In the genomic region with DNA sequence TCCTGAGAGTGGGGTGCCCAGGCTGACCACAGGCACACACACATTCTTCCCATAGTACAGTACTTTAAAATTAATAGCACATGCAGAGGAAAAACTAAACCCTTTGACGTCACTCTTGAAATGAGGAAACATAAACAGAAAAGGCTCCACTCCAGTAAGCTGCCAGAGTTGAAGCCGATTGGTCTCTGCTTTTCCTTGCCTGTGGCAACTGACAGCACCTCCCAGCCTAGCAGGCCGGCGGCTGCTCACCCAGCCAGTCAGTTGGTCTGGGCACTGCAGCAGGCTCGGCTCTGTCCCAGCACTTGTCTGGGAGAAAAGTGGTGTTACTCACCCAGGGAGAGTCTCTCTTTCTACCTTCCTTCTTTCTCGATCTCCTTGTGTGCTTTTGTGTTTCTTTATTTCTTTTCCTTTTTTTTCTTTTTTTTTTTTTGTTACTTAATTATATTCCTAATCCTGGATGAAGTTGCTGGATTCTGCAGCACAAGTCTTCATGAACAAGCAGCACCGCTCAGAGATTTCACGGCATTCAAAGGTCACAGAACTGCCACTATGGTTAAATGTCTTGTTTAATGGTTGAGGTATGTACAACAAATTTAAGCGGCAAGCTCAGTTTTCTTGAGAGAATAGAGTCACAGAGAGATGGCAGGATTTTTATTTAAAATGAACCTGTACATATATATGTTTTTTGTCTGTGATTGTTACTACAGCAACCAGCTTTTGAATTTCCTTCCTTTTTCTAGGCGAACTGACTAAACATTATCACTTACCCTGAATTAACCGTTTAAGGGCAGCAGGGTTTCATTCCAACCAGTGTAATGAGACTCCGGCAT, we compare ENCODE assay signal across 8 cellular contexts. TPM values are rescaled to one million over a fixed set of nuclear protein-coding genes. Genes with fewer than 3 reads are reported as not detected.
DNase-seq lines count a peak whose midpoint lies in the region; ATAC-seq and TF ChIP-seq lines count a peak whose summit lies in the region.

TSS of gene PDE7B (plus strand) at position 260 of the 830 bp plus-strand sequence.

- no peaks in the 10 kb centered on the region for H3K9me3 ChIP-seq in endodermal cell (ENCODE audit: control insufficient read depth, low read length)

- H3K27ac Mint-ChIP-seq in endodermal cell (peak within 1 kb of the TSS; percentile 26), memory B cell (peak within 1 kb of the TSS; percentile 83)

- H3K36me3 ChIP-seq in endodermal cell (ENCODE audit: control insufficient read depth, insufficient read depth, low read length): no peaks in the 10 kb centered on the region

- H3K9ac ChIP-seq in endodermal cell (ENCODE audit: extremely low read depth, low read length, poor library complexity, severe bottlenecking): no peak within 1 kb of the TSS

- no peak within 1 kb of the TSS for H3K4me3 ChIP-seq in endodermal cell (ENCODE audit: low read length)

- no peaks in the 10 kb centered on the region for H3K27me3 ChIP-seq in endodermal cell (ENCODE audit: control insufficient read depth, insufficient read depth, low read length, poor library complexity, severe bottlenecking)

- peaks cover 12% of the 10 kb centered on the region for H3K4me1 ChIP-seq in endodermal cell (ENCODE audit: control insufficient read depth, insufficient read depth, low read length)

- TF ChIP-seq CTCF in endodermal cell (conservative IDR thresholded peaks at IDR 0.05): no peak

- peaks cover 32% of the 10 kb centered on the region for H3K4me1 Mint-ChIP-seq in endodermal cell
- peaks cover 17% of the 10 kb centered on the region for H3K4me1 Mint-ChIP-seq in memory B cell

- peaks cover 1% of the 10 kb centered on the region for H3K27me3 Mint-ChIP-seq in endodermal cell (ENCODE audit: insufficient read depth)
- no peaks in the 10 kb centered on the region for H3K27me3 Mint-ChIP-seq in memory B cell

- WGBS in endodermal cell (ENCODE audit: insufficient coverage in 1 of 2, insufficient read length in 1 of 2), 2 experiments: 34 to 62% methylated on average over 4 to 12 of the region's 12 CpGs

- no peak within 1 kb of the TSS for H3K4me3 Mint-ChIP-seq in endodermal cell
- peak within 1 kb of the TSS; percentile 84 for H3K4me3 Mint-ChIP-seq in memory B cell

- H3K27ac ChIP-seq in endodermal cell (ENCODE audit: low read depth, low read length): no peak within 1 kb of the TSS

- H3K9me3 Mint-ChIP-seq in endodermal cell (no peaks in the 10 kb centered on the region), memory B cell (no peaks in the 10 kb centered on the region)

- DNase-seq in NCI-H1694 treated with DMSO at 0.1 percent for 48 hours (lab: John Stamatoyannopoulos, UW) (peak; percentile 24), endodermal cell (peak; percentile 85), memory B cell (ENCODE audit: low spot score in 2 of 2) (peak; percentile 49 to 54), NCI-H524 treated with DMSO at 0.1 percent for 48 hours (lab: John Stamatoyannopoulos, UW) (no peak)
- DNase-seq in activated CD4-positive, alpha-beta T cell treated with anti-CD3 and anti-CD28 coated beads, Interleukin-2, amount 50 U/mL, for 48 hours: peak; percentile 40 to 44
- peak; percentile 21 to 25 for DNase-seq in stimulated activated CD8-positive, alpha-beta memory T cell treated with anti-CD3 and anti-CD28 coated beads, Interleukin-15, amount 100 ng/mL, for 48 hours (ENCODE audit: low read depth in 2 of 2)

- H3K36me3 Mint-ChIP-seq in endodermal cell (ENCODE audit: low read depth): no peaks in the 10 kb centered on the region
- H3K36me3 Mint-ChIP-seq in memory B cell: no peaks in the 10 kb centered on the region

- ATAC-seq in GM18498 (IDR thresholded peaks at IDR 0.05; ENCODE audit: unreplicated experiment) (peak; percentile 87), HG02588 (IDR thresholded peaks at IDR 0.05; ENCODE audit: unreplicated experiment) (peak; percentile 93), memory B cell (ENCODE audit: low read depth) (peak; percentile 98)

RNA-seq across cellular contexts. Expression of gene PDE7B, which starts in this region (rescaled TPM):
- total RNA-seq in endodermal cell: under 1 TPM in 1 of 2 donors, not detected in 1; 0.26 TPM
- polyA plus RNA-seq in endodermal cell (2013, experiment 1 of 2): 0.28 TPM
- 0.25 TPM for polyA plus RNA-seq in endodermal cell (2013, experiment 2 of 2)

Comparison
In these comparisons a context has a peak if more than half of its experiments do, and no peak if none do; other contexts are left out.
1. Peak in DNase-seq in endodermal cell; RNA of the gene not detected or under 1 TPM.